18 cellular contexts compared by ENCODE assay signal in the genomic region with DNA sequence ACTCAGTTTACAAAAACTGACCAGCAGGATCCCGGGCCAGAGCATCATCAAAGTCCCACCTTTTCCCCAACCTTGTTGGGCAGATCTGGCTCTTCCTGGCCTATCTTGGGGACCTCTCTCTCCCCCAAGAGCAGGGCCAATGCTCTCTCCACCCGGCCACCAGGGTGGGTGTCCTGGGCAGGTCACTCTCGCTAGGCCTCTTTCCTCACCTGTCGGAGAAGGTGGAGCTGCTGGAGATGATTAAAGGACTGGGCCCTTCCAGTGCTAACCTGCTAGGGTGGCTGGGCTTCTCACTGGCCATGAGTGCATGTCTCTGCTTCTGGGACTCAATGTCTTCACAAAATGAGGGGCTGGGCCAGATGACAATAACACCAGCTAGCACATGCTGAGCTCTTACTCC. TPM values are rescaled to one million over a fixed set of nuclear protein-coding genes. Genes with fewer than 3 reads are reported as not detected.
DNase-seq lines count a peak whose midpoint lies in the region; ATAC-seq, FAIRE-seq and TF ChIP-seq lines count a peak whose summit lies in the region.
"Had no signal": no experiment of that assay in that cellular context is flagged by ENCODE, and none has a peak within 500 bp of the region (broad histone marks: within the 10 kb centered on the region; RNA-seq: fewer than 3 reads in every experiment).

No MANE protein-coding gene starts in this region.

- H3K4me1 ChIP-seq in right lobe of liver (peaks cover 0 to 56% (median 18%) of the 10 kb centered on the region in 4 donors), HepG2 (ENCODE audit: insufficient read depth, low read length) (peaks cover 51% of the 10 kb centered on the region), kidney (ENCODE audit: control insufficient read depth in 1 of 2, insufficient read depth in 1 of 2, low read depth in 1 of 2, low read length in 2 of 2) (peaks cover 12 to 23% of the 10 kb centered on the region in 2 donors), sigmoid colon (peaks cover 0 to 25% (median 22%) of the 10 kb centered on the region in 4 donors), upper lobe of right lung (peaks cover 8% of the 10 kb centered on the region)
- H3K4me1 ChIP-seq: HAP-1 had no signal

- H3K79me2 ChIP-seq in HepG2 (ENCODE audit: insufficient read depth, low read length), result no peaks in the 10 kb centered on the region

- no peaks in the 10 kb centered on the region for H3K9me3 ChIP-seq in right lobe of liver
- peaks cover 6% of the 10 kb centered on the region for H3K9me3 ChIP-seq in HepG2 (ENCODE audit: low read length)
- no peaks in the 10 kb centered on the region for H3K9me3 ChIP-seq in kidney (ENCODE audit: control insufficient read depth in 1 of 2, low read length in 2 of 2)
- no peaks in the 10 kb centered on the region for H3K9me3 ChIP-seq in sigmoid colon
- no peaks in the 10 kb centered on the region for H3K9me3 ChIP-seq in upper lobe of right lung
- H3K9me3 ChIP-seq: HAP-1 had no signal

- DNase-seq in right lobe of liver (no peak), HepG2 (ENCODE audit: low spot score) (no peak), kidney (peak; percentile 18), sigmoid colon (peak; percentile 33), upper lobe of right lung (peak; percentile 20), ureter (ENCODE audit: low spot score) (no peak), germinal center (ENCODE audit: low spot score) (no peak)
- DNase-seq: 8988T, AML-193, DMS 273 treated with DMSO at 0.1 percent for 48 hours, HFFc6 had no signal

- TF ChIP-seq RAD21 in HepG2 (CRISPR knock-in tag; IDR thresholded peaks at IDR 0.05), result no peak

- no peak for ATAC-seq in right lobe of liver
- ATAC-seq in HepG2, result no peak
- no peak for ATAC-seq in upper lobe of right lung
- ATAC-seq in HG03565 (IDR thresholded peaks at IDR 0.05; ENCODE audit: unreplicated experiment), result no peak
- ATAC-seq: GM12878 had no signal

- TF ChIP-seq POLR2A in right lobe of liver (IDR thresholded peaks at IDR 0.05) (no peak), HepG2 (IDR thresholded peaks at IDR 0.05; ENCODE audit: insufficient read depth in 1 of 2, low read depth in 2 of 2, low read length in 2 of 2) (no peak), sigmoid colon (IDR thresholded peaks at IDR 0.05) (no peak)

- H3K4me2 ChIP-seq in HepG2 (ENCODE audit: low read depth, low read length), result no peak overlapping the region
- H3K4me2 ChIP-seq: BLaER1 had no signal

- intact Hi-C loops in right lobe of liver (cut with DNase I), result no loop called here
- intact Hi-C loops in HepG2 (cut with micrococcal nuclease; ENCODE audit: unreplicated experiment), result no loop called here
- intact Hi-C loops in kidney (cut with DNase I), result no loop called here
- intact Hi-C loops in sigmoid colon (cut with DNase I), result loop anchor here (10.0 kb wide), 2 partner anchors 411 to 619 kb away; partner anchors contain the start of genes EMSY and PAK1
- intact Hi-C loops in upper lobe of right lung (cut with DNase I), result no loop called here

- no peak for TF ChIP-seq EP300 in HepG2 (IDR thresholded peaks at IDR 0.05; ENCODE audit: low read depth in 2 of 2, low read length in 2 of 2)
- TF ChIP-seq EP300 in HepG2 (CRISPR knock-in tag; IDR thresholded peaks at IDR 0.05; ENCODE audit: borderline replicate concordance), result no peak
- TF ChIP-seq EP300 in sigmoid colon (IDR thresholded peaks at IDR 0.05), result no peak

- H3K27ac ChIP-seq in right lobe of liver, result peak overlapping the region in 2 of 3 donors; percentile 98 to 99
- no peak overlapping the region for H3K27ac ChIP-seq in HepG2 (ENCODE audit: extremely low read length, insufficient read depth, low read length)
- H3K27ac ChIP-seq in kidney (ENCODE audit: low read depth in 2 of 2, low read length in 2 of 2), result no peak overlapping the region
- H3K27ac ChIP-seq in sigmoid colon, result no peak overlapping the region
- H3K27ac ChIP-seq in upper lobe of right lung, result no peak overlapping the region
- H3K27ac ChIP-seq: BLaER1, HL-60 had no signal

- H3K9ac ChIP-seq in HepG2 (ENCODE audit: insufficient read depth, low read depth, low read length) (no peak overlapping the region), kidney (ENCODE audit: low read length in 2 of 2) (no peak overlapping the region)
- H3K9ac ChIP-seq: BLaER1 had no signal

- BruUV-seq in HepG2 (replicated peaks; lab: Mats Ljungman, UMichigan), result no TSS peak

- FAIRE-seq in HepG2 (lab: Jason Lieb, UNC) (no peak), kidney (lab: Jason Lieb, UNC) (no peak)
- FAIRE-seq: GM12878, H1 had no signal

- H3K27me3 ChIP-seq in right lobe of liver (no peaks in the 10 kb centered on the region), HepG2 (ENCODE audit: control insufficient read depth in 1 of 2, insufficient read depth in 2 of 2, low read length in 2 of 2) (peaks cover 14 to 34% of the 10 kb centered on the region in 2 experiments; a peak in 4 of 5 replicates), sigmoid colon (no peaks in the 10 kb centered on the region), upper lobe of right lung (no peaks in the 10 kb centered on the region)

- WGBS in right lobe of liver (ENCODE audit: insufficient coverage, low coverage, low lambda C conversion rate, missing lambda C conversion rate), result 90% methylated on average over 3 of the region's 4 CpGs
- WGBS in HepG2 (ENCODE audit: low lambda C conversion rate), result no CpG with 5 or more reads among the region's 4 CpGs
- 93% methylated on average over 4 of the region's 4 CpGs for WGBS in sigmoid colon, 2 donors

- H3K36me3 ChIP-seq in right lobe of liver, result no peaks in the 10 kb centered on the region
- H3K36me3 ChIP-seq in HepG2 (replicated peaks in 1 of 2; ENCODE audit: control insufficient read depth in 1 of 2, insufficient read depth in 2 of 2, low read length in 2 of 2), result no peaks in the 10 kb centered on the region
- H3K36me3 ChIP-seq in kidney (ENCODE audit: control insufficient read depth in 1 of 2, insufficient read depth in 2 of 2, low read length in 2 of 2), result no peaks in the 10 kb centered on the region
- H3K36me3 ChIP-seq in sigmoid colon, result no peaks in the 10 kb centered on the region
- no peaks in the 10 kb centered on the region for H3K36me3 ChIP-seq in upper lobe of right lung
- H3K36me3 ChIP-seq: BLaER1, HAP-1 had no signal

- H3K4me3 ChIP-seq in right lobe of liver (no peak overlapping the region), HepG2 (replicated peaks in 1 of 3; ENCODE audit: insufficient read depth in 1 of 3, low read depth in 2 of 3, low read length in 3 of 3) (no peak overlapping the region), kidney (ENCODE audit: low read length in 2 of 2) (no peak overlapping the region), sigmoid colon (no peak overlapping the region), upper lobe of right lung (no peak overlapping the region)
- H3K4me3 ChIP-seq: BLaER1, GM12878, HAP-1 had no signal

- TF ChIP-seq CTCF in right lobe of liver (IDR thresholded peaks at IDR 0.05) (no peak), HepG2 (CRISPR knock-in tag; IDR thresholded peaks at IDR 0.05) (no peak), kidney (IDR thresholded peaks at IDR 0.05; ENCODE audit: borderline replicate concordance, extremely low read depth, insufficient read depth) (no peak), sigmoid colon (IDR thresholded peaks at IDR 0.05) (no peak), upper lobe of right lung (IDR thresholded peaks at IDR 0.05) (no peak)

- in situ Hi-C loops in HepG2 (cut with HindIII; ENCODE audit: extremely low pct_ligation_motif_present, low pct_unique_long_range_greater_than_20kb), result no loop called here

- CTCF ChIA-PET in HepG2 (lab: Yijun Ruan, JAX; ENCODE audit: low intra/inter-chr PET ratio, low total read pairs), result no interaction called here

- POLR2A ChIA-PET in HepG2 (lab: Yijun Ruan, JAX), result interaction anchor here (3.6 kb wide), 1 partner anchor 31 kb away, joined by 16 read pairs; no protein-coding TSS in a partner anchor

- no peak overlapping the region for H2AFZ ChIP-seq in HepG2 (ENCODE audit: low read length)

- 0 out of 2 replicates have a peak, but pooled peaks cover 4% of the 10 kb centered on the region for H4K20me1 ChIP-seq in HepG2 (ENCODE audit: insufficient read depth, low read length)

RNA-seq across cellular contexts. Expression of gene CAPN5, which starts 2.9 kb away (rescaled TPM):
- total RNA-seq in right lobe of liver (10 to 100 TPM; 23.1 to 66.7 (median 43.3) TPM), HepG2 (2016; rRNA removed; fragmentation: Illumina TruSeq; extraction: Trizol) (0.22 and 0.27 TPM in 2 replicates), kidney (36.0 TPM), sigmoid colon (10 to 100 TPM in 1 of 4 donors, 1 to 10 TPM in 3; 4.1 to 12.5 (median 6.7) TPM), upper lobe of right lung (6.5 TPM), ureter (143 TPM)
- total RNA-seq in HepG2 (2016; cell fraction: cytosol; rRNA removed; fragmentation: Illumina TruSeq; extraction: Trizol; ENCODE audit: low read depth), result 0.09 TPM in 1 of 2 replicates, not detected in the other
- 0.27 and 0.28 TPM in 2 replicates for total RNA-seq in HepG2 (2016; cell fraction: insoluble cytoplasmic fraction; rRNA removed; fragmentation: Illumina TruSeq; extraction: Trizol)
- total RNA-seq in HepG2 (2016; cell fraction: membrane; rRNA removed; fragmentation: Illumina TruSeq; extraction: Trizol), result 0.28 and 0.34 TPM in 2 replicates
- total RNA-seq in HepG2 (2016; cell fraction: nucleus; rRNA removed; fragmentation: Illumina TruSeq; extraction: Trizol), result 0.66 and 0.75 TPM in 2 replicates
- polyA plus RNA-seq in HepG2 (2011; rRNA removed) (1.2 and 2.1 TPM in 2 replicates), kidney (ENCODE audit: insufficient read depth, low read depth, low replicate concordance) (20.0 TPM), sigmoid colon (100 to 1,000 TPM in 1 of 3 donors, 10 to 100 TPM in 2; 89.5 to 110 (median 90.8) TPM)
- 0.95 and 1.0 TPM in 2 replicates for polyA plus RNA-seq in HepG2 (2011; cell fraction: cytosol; rRNA removed)
- polyA plus RNA-seq in HepG2 (2011; cell fraction: nucleus; rRNA removed), result 3.7 and 6.7 TPM in 2 replicates
- polyA plus RNA-seq in HepG2 (2012), result 0.94 and 2.0 TPM in 2 replicates
- polyA plus RNA-seq in HepG2 (2016; cell fraction: cytosol; fragmentation: Illumina TruSeq; extraction: Trizol; ENCODE audit: low read depth), result 0.19 and 0.23 TPM in 2 replicates
- polyA plus RNA-seq in HepG2 (2016; cell fraction: insoluble cytoplasmic fraction; fragmentation: Illumina TruSeq; extraction: Trizol; ENCODE audit: low read depth), result 0.93 and 1.1 TPM in 2 replicates
- polyA plus RNA-seq in HepG2 (2016; cell fraction: membrane; fragmentation: Illumina TruSeq; extraction: Trizol; ENCODE audit: low read depth), result 0.37 and 0.48 TPM in 2 replicates
- 0.68 and 0.85 TPM in 2 replicates for polyA plus RNA-seq in HepG2 (2016; cell fraction: nucleus; fragmentation: Illumina TruSeq; extraction: Trizol; ENCODE audit: insufficient read depth, low read depth)
- polyA minus RNA-seq in HepG2 (2011; rRNA and poly(A)+ RNA removed; ENCODE audit: low replicate concordance), result 0.49 and 2.0 TPM in 2 replicates
- 0.88 and 0.99 TPM in 2 replicates for polyA minus RNA-seq in HepG2 (2011; cell fraction: cytosol; rRNA and poly(A)+ RNA removed)
- 1.0 and 1.7 TPM in 2 replicates for polyA minus RNA-seq in HepG2 (2011; cell fraction: nucleus; rRNA and poly(A)+ RNA removed)

RNA-seq across cellular contexts. Expression of gene B3GNT6, which starts 29.7 kb away (rescaled TPM):
- total RNA-seq in right lobe of liver, result not detected
- total RNA-seq in HepG2 (2016; rRNA removed; fragmentation: Illumina TruSeq; extraction: Trizol), result not detected in 2 replicates
- total RNA-seq in HepG2 (2016; cell fraction: cytosol; rRNA removed; fragmentation: Illumina TruSeq; extraction: Trizol; ENCODE audit: low read depth), result not detected in 2 replicates
- total RNA-seq in HepG2 (2016; cell fraction: insoluble cytoplasmic fraction; rRNA removed; fragmentation: Illumina TruSeq; extraction: Trizol), result not detected in 2 replicates
- not detected in 2 replicates for total RNA-seq in HepG2 (2016; cell fraction: membrane; rRNA removed; fragmentation: Illumina TruSeq; extraction: Trizol)
- not detected in 2 replicates for total RNA-seq in HepG2 (2016; cell fraction: nucleus; rRNA removed; fragmentation: Illumina TruSeq; extraction: Trizol)
- polyA plus RNA-seq in HepG2 (2011; rRNA removed), result not detected in 2 replicates
- polyA plus RNA-seq in HepG2 (2011; cell fraction: cytosol; rRNA removed), result not detected in 2 replicates
- polyA plus RNA-seq in HepG2 (2011; cell fraction: nucleus; rRNA removed), result not detected in 2 replicates
- not detected in 2 replicates for polyA plus RNA-seq in HepG2 (2012)
- polyA plus RNA-seq in HepG2 (2016; cell fraction: cytosol; fragmentation: Illumina TruSeq; extraction: Trizol; ENCODE audit: low read depth), result not detected in 2 replicates
- polyA plus RNA-seq in HepG2 (2016; cell fraction: insoluble cytoplasmic fraction; fragmentation: Illumina TruSeq; extraction: Trizol; ENCODE audit: low read depth), result not detected in 2 replicates
- polyA plus RNA-seq in HepG2 (2016; cell fraction: membrane; fragmentation: Illumina TruSeq; extraction: Trizol; ENCODE audit: low read depth), result not detected in 2 replicates
- not detected in 2 replicates for polyA plus RNA-seq in HepG2 (2016; cell fraction: nucleus; fragmentation: Illumina TruSeq; extraction: Trizol; ENCODE audit: insufficient read depth, low read depth)
- polyA minus RNA-seq in HepG2 (2011; rRNA and poly(A)+ RNA removed; ENCODE audit: low replicate concordance), result not detected in 2 replicates
- polyA minus RNA-seq in HepG2 (2011; cell fraction: cytosol; rRNA and poly(A)+ RNA removed), result not detected in 2 replicates
- polyA minus RNA-seq in HepG2 (2011; cell fraction: nucleus; rRNA and poly(A)+ RNA removed), result not detected in 2 replicates
- total RNA-seq in kidney, result not detected
- polyA plus RNA-seq in kidney (ENCODE audit: insufficient read depth, low read depth, low replicate concordance), result not detected
- not detected for total RNA-seq in sigmoid colon
- polyA plus RNA-seq in sigmoid colon, result 10 to 100 TPM; 14.4 to 29.7 (median 19.0) TPM
- total RNA-seq in upper lobe of right lung, result not detected
- not detected for total RNA-seq in ureter
- total RNA-seq: Daoy, GM12878, H1, HFFc6 had no signal
- polyA plus RNA-seq: GM12878 had no signal

RNA-seq across cellular contexts. Expression of gene OMP, which starts 38.8 kb away (rescaled TPM):
- total RNA-seq in right lobe of liver (1 to 10 TPM in 5 of 6 experiments, not detected in 1; 1.0 to 4.2 (median 2.0) TPM), HepG2 (2016; rRNA removed; fragmentation: Illumina TruSeq; extraction: Trizol) (not detected in 2 replicates), kidney (1.8 TPM), sigmoid colon (1 to 10 TPM in 1 of 4 donors, not detected in 3; 1.4 TPM), upper lobe of right lung (not detected), ureter (9.6 TPM)
- total RNA-seq in HepG2 (2016; cell fraction: cytosol; rRNA removed; fragmentation: Illumina TruSeq; extraction: Trizol; ENCODE audit: low read depth), result not detected in 2 replicates
- total RNA-seq in HepG2 (2016; cell fraction: insoluble cytoplasmic fraction; rRNA removed; fragmentation: Illumina TruSeq; extraction: Trizol), result not detected in 2 replicates
- total RNA-seq in HepG2 (2016; cell fraction: membrane; rRNA removed; fragmentation: Illumina TruSeq; extraction: Trizol), result not detected in 2 replicates
- not detected in 2 replicates for total RNA-seq in HepG2 (2016; cell fraction: nucleus; rRNA removed; fragmentation: Illumina TruSeq; extraction: Trizol)
- polyA plus RNA-seq in HepG2 (2011; rRNA removed) (not detected in 2 replicates), kidney (ENCODE audit: insufficient read depth, low read depth, low replicate concordance) (not detected), sigmoid colon (1 to 10 TPM in 1 of 3 donors, not detected in 2; 4.5 TPM)
- polyA plus RNA-seq in HepG2 (2011; cell fraction: cytosol; rRNA removed), result not detected in 2 replicates
- polyA plus RNA-seq in HepG2 (2011; cell fraction: nucleus; rRNA removed), result 1.9 TPM in 1 of 2 replicates, not detected in the other
- not detected in 2 replicates for polyA plus RNA-seq in HepG2 (2012)
- not detected in 2 replicates for polyA plus RNA-seq in HepG2 (2016; cell fraction: cytosol; fragmentation: Illumina TruSeq; extraction: Trizol; ENCODE audit: low read depth)
- polyA plus RNA-seq in HepG2 (2016; cell fraction: insoluble cytoplasmic fraction; fragmentation: Illumina TruSeq; extraction: Trizol; ENCODE audit: low read depth), result not detected in 2 replicates
- polyA plus RNA-seq in HepG2 (2016; cell fraction: membrane; fragmentation: Illumina TruSeq; extraction: Trizol; ENCODE audit: low read depth), result not detected in 2 replicates
- not detected in 2 replicates for polyA plus RNA-seq in HepG2 (2016; cell fraction: nucleus; fragmentation: Illumina TruSeq; extraction: Trizol; ENCODE audit: insufficient read depth, low read depth)
- polyA minus RNA-seq in HepG2 (2011; rRNA and poly(A)+ RNA removed; ENCODE audit: low replicate concordance), result not detected in 2 replicates
- polyA minus RNA-seq in HepG2 (2011; cell fraction: cytosol; rRNA and poly(A)+ RNA removed), result not detected in 2 replicates
- not detected in 2 replicates for polyA minus RNA-seq in HepG2 (2011; cell fraction: nucleus; rRNA and poly(A)+ RNA removed)
- total RNA-seq: Daoy, GM12878, H1 had no signal
- polyA plus RNA-seq: GM12878, H1 had no signal

Comparison
In these comparisons a context has a peak if more than half of its experiments do, and no peak if none do; other contexts are left out.
1. H3K27ac ChIP-seq: peak in right lobe of liver (2 of 3); none in HepG2 (single experiment), kidney (0 of 2), sigmoid colon (0 of 4) and upper lobe of right lung (single experiment).
2. DNase-seq: peak in kidney (single experiment), sigmoid colon (single experiment) and upper lobe of right lung (single experiment); none in right lobe of liver (0 of 3), HepG2 (single experiment), ureter (single experiment) and germinal center (single experiment).